Comparison of ENCODE assay signal across 1 cellular context in genomic region chr14:104694475-104694950, GRCh38.
TF ChIP-seq lines count a peak whose summit lies in the region.

No MANE protein-coding gene starts in this region.

TF ChIP-seq in liver, 16 proteins besides CTCF, POLR2A, EP300 and RAD21 (continued from another document):
- no peak for TF ChIP-seq REST (IDR thresholded peaks at IDR 0.05)
TF ChIP-seq in liver: peak in this region for 3.
